ENCODE assay signal across 28 cellular contexts in genomic region chr20:54477556-54477955, GRCh38. TPM values are rescaled to one million over a fixed set of nuclear protein-coding genes. Genes with fewer than 3 reads are reported as not detected.
DNase-seq lines count a peak whose midpoint lies in the region; FAIRE-seq and TF ChIP-seq lines count a peak whose summit lies in the region.
"Had no signal": no experiment of that assay in that cellular context is flagged by ENCODE, and none has a peak within 500 bp of the region (broad histone marks: within the 10 kb centered on the region; RNA-seq: fewer than 3 reads in every experiment).

No MANE protein-coding gene starts in this region.

- H3K36me3 Mint-ChIP-seq in astrocyte (ENCODE audit: low read depth, unreplicated experiment) = no peaks in the 10 kb centered on the region
- no peaks in the 10 kb centered on the region for H3K36me3 Mint-ChIP-seq in activated T-cell treated with anti-CD3 and anti-CD28 coated beads, Interleukin-2, amount 50 U/mL, for 24 hours (ENCODE audit: low read depth)

- TF ChIP-seq CTCF in astrocyte (IDR thresholded peaks at IDR 0.05; ENCODE audit: insufficient read depth, low read depth, low read length) = no peak
- no peak for TF ChIP-seq CTCF in fibroblast of pulmonary artery (IDR thresholded peaks at IDR 0.05; ENCODE audit: low read length, missing control alignments)
- no peak for TF ChIP-seq CTCF in smooth muscle cell (IDR thresholded peaks at IDR 0.05; ENCODE audit: borderline replicate concordance, insufficient read depth, poor library complexity, severe bottlenecking)

- H3K4me3 Mint-ChIP-seq in astrocyte (ENCODE audit: unreplicated experiment) = no peak overlapping the region
- no peak overlapping the region for H3K4me3 Mint-ChIP-seq in activated T-cell treated with anti-CD3 and anti-CD28 coated beads, Interleukin-2, amount 50 U/mL, for 24 hours
- H3K4me3 Mint-ChIP-seq: natural killer cell treated with Interleukin-12 subunit alpha and Interleukin-12 subunit beta and Interleukin-15 and Interleukin-18, amount 100 ng/mL, for 72 hours had no signal

- FAIRE-seq in astrocyte (lab: Jason Lieb, UNC) = peak; percentile 34
- no peak for FAIRE-seq in RCC 7860 (lab: Jason Lieb, UNC)
- FAIRE-seq: colon, GM18507, HepG2, small intestine had no signal

- H3K4me1 ChIP-seq in astrocyte (ENCODE audit: insufficient read depth, low read length) (peaks cover 10% of the 10 kb centered on the region), smooth muscle cell (ENCODE audit: low read depth) (peaks cover 26% of the 10 kb centered on the region)
- H3K4me1 ChIP-seq: Peyer's patch had no signal

- peaks cover 10% of the 10 kb centered on the region for H3F3A ChIP-seq in smooth muscle cell (ENCODE audit: low read depth)

- peak overlapping the region; percentile 88 for H3K4me3 ChIP-seq in astrocyte (ENCODE audit: insufficient read depth, low read depth, low read length)
- peak overlapping the region; percentile 75 for H3K4me3 ChIP-seq in fibroblast of pulmonary artery (replicated peaks; ENCODE audit: low read depth, low read length)
- H3K4me3 ChIP-seq in smooth muscle cell = peak overlapping the region; percentile 81
- H3K4me3 ChIP-seq: left lung, Peyer's patch, upper lobe of right lung had no signal

- no peak overlapping the region for H3K9ac ChIP-seq in astrocyte (ENCODE audit: low read length)
- H3K9ac ChIP-seq in smooth muscle cell (ENCODE audit: low read depth) = no peak overlapping the region

- H3K27me3 ChIP-seq in astrocyte (ENCODE audit: insufficient read depth, low read length) = no peaks in the 10 kb centered on the region
- H3K27me3 ChIP-seq in smooth muscle cell (ENCODE audit: low read depth) = peaks cover 12% of the 10 kb centered on the region
- H3K27me3 ChIP-seq: Peyer's patch had no signal

- H3K9me3 Mint-ChIP-seq in astrocyte (ENCODE audit: unreplicated experiment) = no peaks in the 10 kb centered on the region
- no peaks in the 10 kb centered on the region for H3K9me3 Mint-ChIP-seq in activated T-cell treated with anti-CD3 and anti-CD28 coated beads, Interleukin-2, amount 50 U/mL, for 24 hours

- peaks cover 26% of the 10 kb centered on the region for H3K27me3 Mint-ChIP-seq in astrocyte (ENCODE audit: low read depth, unreplicated experiment)
- peaks cover 80% of the 10 kb centered on the region for H3K27me3 Mint-ChIP-seq in activated T-cell treated with anti-CD3 and anti-CD28 coated beads, Interleukin-2, amount 50 U/mL, for 24 hours

- H3K36me3 ChIP-seq in astrocyte (ENCODE audit: insufficient read depth, low read length) (no peaks in the 10 kb centered on the region), smooth muscle cell (ENCODE audit: low read depth) (no peaks in the 10 kb centered on the region)
- H3K36me3 ChIP-seq: left lung, Peyer's patch, upper lobe of right lung had no signal

- H3K4me2 ChIP-seq in astrocyte (ENCODE audit: low read length) (peak overlapping the region; percentile 99), smooth muscle cell (peak overlapping the region; percentile 95)

- no peak overlapping the region for H3K27ac Mint-ChIP-seq in astrocyte (ENCODE audit: unreplicated experiment)
- H3K27ac Mint-ChIP-seq in activated T-cell treated with anti-CD3 and anti-CD28 coated beads, Interleukin-2, amount 50 U/mL, for 24 hours = no peak overlapping the region
- H3K27ac Mint-ChIP-seq: activated naive CD4-positive, alpha-beta T cell treated with anti-CD3 and anti-CD28 coated beads, Interleukin-2, amount 50 U/mL, for 72 hours; activated T-cell treated with anti-CD3 and anti-CD28 coated beads, Interleukin-2, amount 50 U/mL, for 72 hours; natural killer cell treated with Interleukin-12 subunit alpha and Interleukin-12 subunit beta and Interleukin-15 and Interleukin-18, amount 100 ng/mL, for 72 hours; stimulated activated naive CD8-positive, alpha-beta T cell treated with anti-CD3 and anti-CD28 coated beads, Interleukin-15, Interleukin-2, amounts not matched to agents 100 ng/mL and 50 ng/mL, for 24 hours had no signal

- DNase-seq in DMS 273 (lab: John Stamatoyannopoulos, UW; ENCODE audit: unreplicated experiment) (peak; percentile 28), DMS 273 treated with DMSO at 0.1 percent for 48 hours (lab: John Stamatoyannopoulos, UW) (no peak), astrocyte (ENCODE audit: low read depth) (peak; percentile 43), fibroblast of pulmonary artery (ENCODE audit: low read depth) (no peak), smooth muscle cell (lab: John Stamatoyannopoulos, UW; ENCODE audit: unreplicated experiment) (no peak), SKM-1 (lab: John Stamatoyannopoulos, UW; ENCODE audit: unreplicated experiment) (no peak), RCC 7860 (ENCODE audit: low spot score) (no peak)
- DNase-seq in activated T-cell treated with anti-CD3 and anti-CD28 coated beads, Interleukin-2, amount 50 U/mL, for 24 hours = no peak
- DNase-seq: activated T-cell treated with anti-CD3 and anti-CD28 coated beads, Interleukin-2, amount 50 U/mL, for 72 hours; COR-L47; EL; left lung; midbrain; NCI-H1417; NCI-H2107; Peyer's patch; small intestine; stimulated activated CD4-positive, alpha-beta T cell treated with anti-CD3 and anti-CD28 coated beads, Interleukin-4, amount 100 ng/mL, for 24 hours; T1000; upper lobe of right lung had no signal

- H3K27ac ChIP-seq in astrocyte (ENCODE audit: low read depth, low read length) = no peak overlapping the region
- H3K27ac ChIP-seq in smooth muscle cell (ENCODE audit: low read depth) = no peak overlapping the region
- H3K27ac ChIP-seq: 22Rv1, left lung, Peyer's patch, upper lobe of right lung had no signal

- peaks cover 14% of the 10 kb centered on the region for H3K79me2 ChIP-seq in astrocyte (ENCODE audit: insufficient read depth, low read length)
- peaks cover 9% of the 10 kb centered on the region for H3K79me2 ChIP-seq in smooth muscle cell (ENCODE audit: low read depth)

- H2AFZ ChIP-seq in astrocyte (ENCODE audit: low read depth, low read length) (no peak overlapping the region), smooth muscle cell (ENCODE audit: low read depth) (no peak overlapping the region)

- H3K9me3 ChIP-seq in astrocyte (ENCODE audit: insufficient read depth, low read depth, low read length) = no peaks in the 10 kb centered on the region
- H3K9me3 ChIP-seq in smooth muscle cell (replicated peaks; ENCODE audit: low read depth) = no peaks in the 10 kb centered on the region
- H3K9me3 ChIP-seq: left lung, Peyer's patch, upper lobe of right lung had no signal

- no peaks in the 10 kb centered on the region for H3K4me1 Mint-ChIP-seq in astrocyte (ENCODE audit: low read depth, unreplicated experiment)
- H3K4me1 Mint-ChIP-seq in activated T-cell treated with anti-CD3 and anti-CD28 coated beads, Interleukin-2, amount 50 U/mL, for 24 hours (ENCODE audit: low read depth) = peaks cover 10% of the 10 kb centered on the region

- no peaks in the 10 kb centered on the region for H4K20me1 ChIP-seq in astrocyte (ENCODE audit: insufficient read depth, low read length)
- H4K20me1 ChIP-seq in smooth muscle cell (ENCODE audit: low read depth) = no peaks in the 10 kb centered on the region

RNA-seq across cellular contexts. Expression of gene DOK5, which starts 2.2 kb away (rescaled TPM):
- 0.82 and 1.2 TPM in 2 replicates for total RNA-seq in astrocyte
- 5.2 and 7.7 TPM in 2 replicates for total RNA-seq in smooth muscle cell
- 7.7 and 10.4 TPM in 2 replicates for polyA plus RNA-seq in smooth muscle cell
- total RNA-seq: HepG2, NCI-H460 had no signal
- polyA plus RNA-seq: HepG2 had no signal

Comparison
In these comparisons a context has a peak if more than half of its experiments do, and no peak if none do; other contexts are left out.
1. DNase-seq: peak in DMS 273 (single experiment) and astrocyte (single experiment); none in DMS 273 treated with DMSO at 0.1 percent for 48 hours (single experiment), fibroblast of pulmonary artery (single experiment), smooth muscle cell (single experiment), SKM-1 (single experiment), RCC 7860 (single experiment) and activated T-cell treated with anti-CD3 and anti-CD28 coated beads, Interleukin-2, amount 50 U/mL, for 24 hours (single experiment).
2. Peak in every context shown above with its lines, with median percentiles within 50 percentile points of each other: H3K4me3 ChIP-seq.